1 cellular context compared by ENCODE assay signal in the genomic region with DNA sequence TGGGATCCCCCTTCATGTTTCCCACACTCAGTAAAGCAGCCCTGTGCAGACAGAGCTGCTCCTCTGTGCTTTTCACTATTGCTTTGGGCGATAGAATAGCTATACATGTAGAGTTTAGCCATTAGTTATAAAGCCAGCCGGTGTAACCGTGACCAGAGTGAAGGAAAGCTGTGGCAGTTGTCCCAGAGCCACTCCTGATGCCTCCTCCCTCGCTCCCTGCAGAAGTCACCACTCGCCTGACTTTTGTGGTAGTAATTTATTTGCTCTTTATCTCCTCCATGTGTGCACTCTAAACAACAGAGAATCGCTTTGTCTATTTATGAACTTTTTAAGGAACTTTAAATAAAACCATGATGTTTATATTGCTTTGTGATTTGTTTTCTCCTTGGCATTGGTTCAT.
TF ChIP-seq lines count a peak whose summit lies in the region.

No MANE protein-coding gene starts in this region.

TF ChIP-seq in WTC11, 78 proteins besides CTCF, POLR2A, EP300 and RAD21 (continued from another document):
- no peak for TF ChIP-seq PRDM15 (CRISPR knock-in tag; IDR thresholded peaks at IDR 0.05)
- no peak for TF ChIP-seq TEAD1 (CRISPR knock-in tag; IDR thresholded peaks at IDR 0.05)
- no peak for TF ChIP-seq NFATC4 (CRISPR knock-in tag; IDR thresholded peaks at IDR 0.05)
- no peak for TF ChIP-seq NR3C1 (CRISPR knock-in tag; conservative IDR thresholded peaks at IDR 0.05; ENCODE audit: low read depth)
- TF ChIP-seq, protein P1, sequence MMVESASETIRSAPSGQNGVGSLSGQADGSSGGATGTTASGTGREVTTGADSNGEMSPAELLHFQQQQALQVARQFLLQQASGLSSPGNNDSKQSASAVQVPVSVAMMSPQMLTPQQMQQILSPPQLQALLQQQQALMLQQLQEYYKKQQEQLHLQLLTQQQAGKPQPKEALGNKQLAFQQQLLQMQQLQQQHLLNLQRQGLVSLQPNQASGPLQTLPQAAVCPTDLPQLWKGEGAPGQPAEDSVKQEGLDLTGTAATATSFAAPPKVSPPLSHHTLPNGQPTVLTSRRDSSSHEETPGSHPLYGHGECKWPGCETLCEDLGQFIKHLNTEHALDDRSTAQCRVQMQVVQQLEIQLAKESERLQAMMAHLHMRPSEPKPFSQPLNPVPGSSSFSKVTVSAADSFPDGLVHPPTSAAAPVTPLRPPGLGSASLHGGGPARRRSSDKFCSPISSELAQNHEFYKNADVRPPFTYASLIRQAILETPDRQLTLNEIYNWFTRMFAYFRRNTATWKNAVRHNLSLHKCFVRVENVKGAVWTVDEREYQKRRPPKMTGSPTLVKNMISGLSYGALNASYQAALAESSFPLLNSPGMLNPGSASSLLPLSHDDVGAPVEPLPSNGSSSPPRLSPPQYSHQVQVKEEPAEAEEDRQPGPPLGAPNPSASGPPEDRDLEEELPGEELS (CRISPR knock-in tag; IDR thresholded peaks at IDR 0.05): no peak
